1 cellular context compared by ENCODE assay signal in genomic region chr2:156399950-156400703, GRCh38.
TF ChIP-seq lines count a peak whose summit lies in the region.

No MANE protein-coding gene starts in this region.

TF ChIP-seq in HepG2, 621 proteins besides CTCF, POLR2A, EP300 and RAD21 (continued from another document and continues in another):
- TF ChIP-seq NR2C2 (CRISPR knock-in tag; IDR thresholded peaks at IDR 0.05; ENCODE audit: borderline replicate concordance), result 0 out of 2 replicates have a peak, but pooled peaks have one; percentile 41
- TF ChIP-seq ZKSCAN5 (CRISPR knock-in tag; IDR thresholded peaks at IDR 0.05), result no peak
- no peak; a peak in 1 of 4 replicates for TF ChIP-seq ATF4 (CRISPR knock-in tag; IDR thresholded peaks at IDR 0.05)
- TF ChIP-seq PLSCR1 (CRISPR knock-in tag; IDR thresholded peaks at IDR 0.05; ENCODE audit: borderline replicate concordance), result no peak
- no peak; the same call in 1 of the 2 replicates for TF ChIP-seq CC2D1A (CRISPR knock-in tag; IDR thresholded peaks at IDR 0.05)
- no peak for TF ChIP-seq ZNF281 (CRISPR knock-in tag; IDR thresholded peaks at IDR 0.05; ENCODE audit: borderline replicate concordance)
- TF ChIP-seq EEA1 (CRISPR knock-in tag; IDR thresholded peaks at IDR 0.05; ENCODE audit: borderline replicate concordance), result no peak
- no peak for TF ChIP-seq BRCA1 (CRISPR knock-in tag; IDR thresholded peaks at IDR 0.05)
- TF ChIP-seq RARA (CRISPR knock-in tag; IDR thresholded peaks at IDR 0.05), result no peak
- TF ChIP-seq ZNF709 (CRISPR knock-in tag; IDR thresholded peaks at IDR 0.05), result no peak; the same call in 1 of the 2 replicates
- TF ChIP-seq ATAD3A (CRISPR knock-in tag; IDR thresholded peaks at IDR 0.05), result no peak
- TF ChIP-seq ZNF362 (CRISPR knock-in tag; IDR thresholded peaks at IDR 0.05; ENCODE audit: borderline replicate concordance), result no peak
- TF ChIP-seq SPEN (CRISPR knock-in tag; IDR thresholded peaks at IDR 0.05; ENCODE audit: low read depth), result no peak
- no peak for TF ChIP-seq ZKSCAN1 (IDR thresholded peaks at IDR 0.05; ENCODE audit: low read length)
- TF ChIP-seq CAMTA2 (CRISPR knock-in tag; IDR thresholded peaks at IDR 0.05; ENCODE audit: borderline replicate concordance), result peak; percentile 64; the same call in 1 of the 2 replicates
- TF ChIP-seq SMAD3 (CRISPR knock-in tag; IDR thresholded peaks at IDR 0.05), result no peak
- no peak for TF ChIP-seq IKZF1 (IDR thresholded peaks at IDR 0.05)
- TF ChIP-seq EHMT2 (IDR thresholded peaks at IDR 0.05; ENCODE audit: borderline replicate concordance, low read depth, low read length), result no peak
- no peak for TF ChIP-seq ZNF841 (CRISPR knock-in tag; IDR thresholded peaks at IDR 0.05; ENCODE audit: borderline replicate concordance)
- no peak for TF ChIP-seq RXRB (CRISPR knock-in tag; IDR thresholded peaks at IDR 0.05; ENCODE audit: borderline replicate concordance)
- TF ChIP-seq MXD1 (CRISPR knock-in tag; IDR thresholded peaks at IDR 0.05), result peak; percentile 85
- no peak for TF ChIP-seq ZBTB42 (CRISPR knock-in tag; IDR thresholded peaks at IDR 0.05)
- TF ChIP-seq MXD3 (CRISPR knock-in tag; IDR thresholded peaks at IDR 0.05), result peak; percentile 68
- no peak for TF ChIP-seq ZNF292 (CRISPR knock-in tag; IDR thresholded peaks at IDR 0.05; ENCODE audit: borderline replicate concordance, low read depth)
- no peak for TF ChIP-seq ZBTB8A (CRISPR knock-in tag; IDR thresholded peaks at IDR 0.05; ENCODE audit: borderline replicate concordance, low read depth)
- TF ChIP-seq ZNF512B (CRISPR knock-in tag; IDR thresholded peaks at IDR 0.05; ENCODE audit: borderline replicate concordance), result no peak; the same call in 1 of the 2 replicates
- no peak for TF ChIP-seq HDAC1 (CRISPR knock-in tag; IDR thresholded peaks at IDR 0.05)
- no peak for TF ChIP-seq ZNF614 (CRISPR knock-in tag; IDR thresholded peaks at IDR 0.05; ENCODE audit: borderline replicate concordance)
- TF ChIP-seq ZMYM2 (CRISPR knock-in tag; IDR thresholded peaks at IDR 0.05), result no peak
- no peak for TF ChIP-seq ZNF468 (CRISPR knock-in tag; IDR thresholded peaks at IDR 0.05)
- TF ChIP-seq AKNA (CRISPR knock-in tag; IDR thresholded peaks at IDR 0.05; ENCODE audit: borderline replicate concordance), result no peak
- no peak for TF ChIP-seq ZFP36 (IDR thresholded peaks at IDR 0.05; ENCODE audit: borderline replicate concordance, low read depth, low read length, partially characterized antibody)
- no peak for TF ChIP-seq RFX1 (IDR thresholded peaks at IDR 0.05)
- TF ChIP-seq HOXD1 (CRISPR knock-in tag; IDR thresholded peaks at IDR 0.05), result no peak
- no peak for TF ChIP-seq ZNF891 (CRISPR knock-in tag; IDR thresholded peaks at IDR 0.05)
- no peak for TF ChIP-seq PRMT3 (CRISPR knock-in tag; IDR thresholded peaks at IDR 0.05; ENCODE audit: borderline replicate concordance, low read depth)
- no peak for TF ChIP-seq GATA4 (IDR thresholded peaks at IDR 0.05; ENCODE audit: borderline replicate concordance, low read depth)
- TF ChIP-seq ZNF124 (CRISPR knock-in tag; IDR thresholded peaks at IDR 0.05), result no peak
- TF ChIP-seq SNAI1 (CRISPR knock-in tag; IDR thresholded peaks at IDR 0.05; ENCODE audit: borderline replicate concordance), result peak; percentile 46; the same call in 1 of the 2 replicates
- no peak for TF ChIP-seq ZNF660 (CRISPR knock-in tag; IDR thresholded peaks at IDR 0.05; ENCODE audit: borderline replicate concordance, low read depth)
- no peak for TF ChIP-seq ZNF598 (CRISPR knock-in tag; IDR thresholded peaks at IDR 0.05; ENCODE audit: borderline replicate concordance)
- peak; percentile 93 for TF ChIP-seq HIC2 (CRISPR knock-in tag; IDR thresholded peaks at IDR 0.05; ENCODE audit: low read depth)
- TF ChIP-seq ZNF451 (CRISPR knock-in tag; IDR thresholded peaks at IDR 0.05), result no peak
- no peak for TF ChIP-seq KLF6 (CRISPR knock-in tag; IDR thresholded peaks at IDR 0.05)
- no peak; the same call in 1 of the 2 replicates for TF ChIP-seq ZNF546 (CRISPR knock-in tag; conservative IDR thresholded peaks at IDR 0.05)
- no peak for TF ChIP-seq PHF5A (CRISPR knock-in tag; IDR thresholded peaks at IDR 0.05; ENCODE audit: low read depth, unreplicated experiment)
- no peak for TF ChIP-seq PAF1 (CRISPR knock-in tag; IDR thresholded peaks at IDR 0.05)
- peak; percentile 75; the same call in 1 of the 2 replicates for TF ChIP-seq ZNF616 (CRISPR knock-in tag; IDR thresholded peaks at IDR 0.05; ENCODE audit: low read depth)
- no peak for TF ChIP-seq MBD4 (IDR thresholded peaks at IDR 0.05; ENCODE audit: borderline replicate concordance, low read length)
- peak; percentile 40 for TF ChIP-seq ZNF691 (CRISPR knock-in tag; IDR thresholded peaks at IDR 0.05; ENCODE audit: borderline replicate concordance, low read depth)
- no peak for TF ChIP-seq TAF15 (IDR thresholded peaks at IDR 0.05; ENCODE audit: low read depth, low read length, poor library complexity, severe bottlenecking)
- TF ChIP-seq MED1 (CRISPR knock-in tag; IDR thresholded peaks at IDR 0.05), result 0 out of 2 replicates have a peak, but pooled peaks have one; percentile 30
- no peak for TF ChIP-seq HCFC1 (IDR thresholded peaks at IDR 0.05; ENCODE audit: low read depth, low read length)
- no peak for TF ChIP-seq ZNF790 (CRISPR knock-in tag; IDR thresholded peaks at IDR 0.05; ENCODE audit: borderline replicate concordance)
- peak; percentile 86; the same call in 1 of the 2 replicates for TF ChIP-seq ZSCAN29 (CRISPR knock-in tag; conservative IDR thresholded peaks at IDR 0.05)
